Comparison of ENCODE assay signal across 8 cellular contexts in genomic region chr1:33338495-33339211, GRCh38. TPM values are rescaled to one million over a fixed set of nuclear protein-coding genes. Genes with fewer than 3 reads are reported as not detected.
DNase-seq lines count a peak whose midpoint lies in the region; ATAC-seq, FAIRE-seq and TF ChIP-seq lines count a peak whose summit lies in the region.

No MANE protein-coding gene starts in this region.

- H4K20me1 ChIP-seq in GM12878 (ENCODE audit: control insufficient read depth, insufficient read depth) (no peaks in the 10 kb centered on the region), hepatocyte (ENCODE audit: insufficient read depth, poor library complexity, severe bottlenecking) (peaks cover 84% of the 10 kb centered on the region)

- RAD21 ChIA-PET in GM12878 (lab: Charles Lee; ENCODE audit: unreplicated experiment), result interaction anchor here (1.5 to 1.9 kb wide), 2 partner anchors 11 to 43 kb away, joined by 5 to 7 read pairs; no protein-coding TSS in a partner anchor

- POLR2A ChIA-PET in GM12878 (lab: Charles Lee), result interaction anchor here (0.5 to 1.2 kb wide), 4 partner anchors 11 to 122 kb away, joined by 3 to 7 read pairs (median 4); no protein-coding TSS in a partner anchor

- TF ChIP-seq CTCF in GM12878 (IDR thresholded peaks at IDR 0.05 in 2 of 3, conservative IDR thresholded peaks at IDR 0.05 in 1 of 3; ENCODE audit: control insufficient read depth in 2 of 3, extremely low read depth in 1 of 3, insufficient read depth in 1 of 3, low read depth in 3 of 3, low read length in 3 of 3), result no peak
- TF ChIP-seq CTCF in hepatocyte (IDR thresholded peaks at IDR 0.05; ENCODE audit: poor library complexity), result no peak

- TF ChIP-seq POLR2A in GM12878 (IDR thresholded peaks at IDR 0.05; ENCODE audit: low read depth, low read length), result no peak

- TF ChIP-seq RAD21 in GM12878 (IDR thresholded peaks at IDR 0.05; ENCODE audit: insufficient read depth, low read depth, low read length), result no peak

- CTCF ChIA-PET in GM12878 (lab: Yijun Ruan, JAX), result interaction anchor here (0.6 to 2.8 kb wide), 4 partner anchors 24 to 201 kb away, joined by 3 to 24 read pairs (median 4); no protein-coding TSS in a partner anchor

- FAIRE-seq in GM12878 (lab: Jason Lieb, UNC) (no peak), small intestine (lab: Jason Lieb, UNC) (no peak)

- H3K4me1 ChIP-seq in HUES48 (ENCODE audit: control insufficient read depth, insufficient read depth, low read length) (peaks cover 59% of the 10 kb centered on the region), GM12878 (ENCODE audit: control insufficient read depth, insufficient read depth, low read length) (peaks cover 20% of the 10 kb centered on the region), hepatocyte (ENCODE audit: insufficient read depth) (peaks cover 82% of the 10 kb centered on the region), small intestine (ENCODE audit: control insufficient read depth in 2 of 2, insufficient read depth in 1 of 2, low read depth in 1 of 2, low read length in 1 of 2) (peaks cover 2 to 43% of the 10 kb centered on the region in 2 donors)

- H3K4me3 ChIP-seq in HUES48 (ENCODE audit: low read depth, low read length), result peak overlapping the region; percentile 27
- no peak overlapping the region for H3K4me3 ChIP-seq in GM12878
- no peak overlapping the region for H3K4me3 ChIP-seq in hepatocyte
- H3K4me3 ChIP-seq in small intestine (ENCODE audit: low read depth in 1 of 2, low read length in 2 of 2), result no peak overlapping the region

- TF ChIP-seq EP300 in GM12878 (IDR thresholded peaks at IDR 0.05; ENCODE audit: borderline replicate concordance in 1 of 2, control insufficient read depth in 1 of 2, low read depth in 2 of 2, low read length in 2 of 2), result no peak

- peaks cover 32% of the 10 kb centered on the region for H3K27me3 ChIP-seq in HUES48 (ENCODE audit: control insufficient read depth, insufficient read depth, low read length)
- H3K27me3 ChIP-seq in GM12878 (replicated peaks in 1 of 2; ENCODE audit: control insufficient read depth in 2 of 2, insufficient read depth in 2 of 2, low read length in 1 of 2), result no peaks in the 10 kb centered on the region
- H3K27me3 ChIP-seq in hepatocyte, result no peaks in the 10 kb centered on the region
- H3K27me3 ChIP-seq in small intestine (ENCODE audit: control insufficient read depth in 2 of 2, insufficient read depth in 2 of 2, low read length in 2 of 2), result no peaks in the 10 kb centered on the region

- H3K9ac ChIP-seq in HUES48 (ENCODE audit: low read depth, low read length) (0 out of 2 replicates have a peak overlapping the region, but pooled peaks have one; percentile 21), GM12878 (ENCODE audit: control insufficient read depth, insufficient read depth, low read length) (no peak overlapping the region)

- H3K9me2 ChIP-seq in hepatocyte (replicated peaks; ENCODE audit: insufficient read depth), result no peaks in the 10 kb centered on the region

- H3K36me3 ChIP-seq in HUES48 (ENCODE audit: control insufficient read depth, insufficient read depth, low read length) (no peaks in the 10 kb centered on the region), GM12878 (ENCODE audit: control insufficient read depth in 2 of 2, insufficient read depth in 2 of 2, low read length in 1 of 2) (peaks cover 2 to 15% of the 10 kb centered on the region in 2 experiments), hepatocyte (replicated peaks; ENCODE audit: insufficient read depth, low read depth) (no peaks in the 10 kb centered on the region), small intestine (ENCODE audit: control insufficient read depth in 2 of 2, insufficient read depth in 2 of 2, low read length in 2 of 2) (peaks cover 0 to 2% of the 10 kb centered on the region in 2 donors)

- 86% methylated on average over 13 of the region's 13 CpGs for WGBS in GM12878 (ENCODE audit: insufficient coverage, insufficient replicate concordance, low lambda C conversion rate, missing lambda C conversion rate)
- 24% methylated on average over 11 of the region's 13 CpGs for WGBS in hepatocyte (ENCODE audit: low lambda C conversion rate, missing lambda C conversion rate)
- WGBS in small intestine, 3 donors, result 17 to 36% (median 24%) methylated on average over 13 of the region's 13 CpGs

- no peak; the same call in 2 of the 3 replicates for ATAC-seq in GM12878
- ATAC-seq in GM21423 (IDR thresholded peaks at IDR 0.05; ENCODE audit: unreplicated experiment), result no peak
- no peak for ATAC-seq in HG02623 (IDR thresholded peaks at IDR 0.05; ENCODE audit: unreplicated experiment)

- in situ Hi-C loops in GM12878 (cut with MboI), result no loop called here

- SMC1A ChIA-PET in GM12878 (lab: Charles Lee; ENCODE audit: uncharacterized antibody, unreplicated experiment), result interaction anchor here (0.6 to 1.6 kb wide), 3 partner anchors 8 to 59 kb away, joined by 3 to 6 read pairs (median 3); no protein-coding TSS in a partner anchor

- DNase-seq in GM12878 (ENCODE audit: low read depth, low spot score) (no peak), hepatocyte (ENCODE audit: low spot score) (peak; percentile 71), small intestine (peak; percentile 54)
- no peak for DNase-seq in stimulated activated CD8-positive, alpha-beta memory T cell treated with anti-CD3 and anti-CD28 coated beads, Interleukin-4, amount 100 ng/mL, for 48 hours
- no peak for DNase-seq in activated CD8-positive, alpha-beta memory T cell treated with anti-CD3 and anti-CD28 coated beads, Interleukin-2, amount 50 U/mL, for 48 hours

- H2AFZ ChIP-seq in GM12878 (ENCODE audit: control insufficient read depth, low read depth, low read length) (no peak overlapping the region), hepatocyte (no peak overlapping the region)

- H3K9me3 ChIP-seq in HUES48 (ENCODE audit: control insufficient read depth, insufficient read depth, low read length), result no peaks in the 10 kb centered on the region
- no peaks in the 10 kb centered on the region for H3K9me3 ChIP-seq in GM12878 (replicated peaks; ENCODE audit: control insufficient read depth, insufficient read depth, low read length)
- H3K9me3 ChIP-seq in hepatocyte (ENCODE audit: low read depth), result no peaks in the 10 kb centered on the region
- H3K9me3 ChIP-seq in small intestine (ENCODE audit: control insufficient read depth, low read depth), result no peaks in the 10 kb centered on the region

- no TSS peak for BruUV-seq in GM12878 (replicated peaks; lab: Mats Ljungman, UMichigan)

- intact Hi-C loops in GM12878 (cut with micrococcal nuclease; ENCODE audit: unreplicated experiment), result no loop called here

- H3K27ac ChIP-seq in HUES48 (ENCODE audit: low read depth, low read length), result peak overlapping the region; percentile 86
- no peak overlapping the region for H3K27ac ChIP-seq in GM12878 (ENCODE audit: control insufficient read depth, insufficient read depth)
- H3K27ac ChIP-seq in hepatocyte, result peak overlapping the region; percentile 97
- peak overlapping the region; percentile 53 to 96 for H3K27ac ChIP-seq in small intestine (ENCODE audit: low read depth in 1 of 2, low read length in 1 of 2)

- peak overlapping the region; percentile 22; the same call in 1 of the 2 replicates for H3K4me2 ChIP-seq in GM12878 (ENCODE audit: control insufficient read depth, insufficient read depth)
- peak overlapping the region; percentile 70 for H3K4me2 ChIP-seq in hepatocyte

- H3K79me2 ChIP-seq in GM12878 (ENCODE audit: control insufficient read depth, insufficient read depth, low read length) (peaks cover 53% of the 10 kb centered on the region), hepatocyte (peaks cover 94% of the 10 kb centered on the region)

TF ChIP-seq in GM12878, 131 proteins besides CTCF, POLR2A, EP300 and RAD21 (continues in another document):
- TF ChIP-seq NRF1 (conservative IDR thresholded peaks at IDR 0.05; ENCODE audit: low read depth, low read length), result no peak
- TF ChIP-seq ZSCAN29 (IDR thresholded peaks at IDR 0.05), result no peak
- TF ChIP-seq HSF1 (IDR thresholded peaks at IDR 0.05; ENCODE audit: low read depth, low read length), result no peak

RNA-seq across cellular contexts. Expression of gene A3GALT2, which starts 17.8 kb away (rescaled TPM):
- total RNA-seq in GM12878 (2013; cell fraction: nucleolus; rRNA removed), result not detected in 2 replicates
- not detected in 2 replicates for total RNA-seq in GM12878 (2014; rRNA removed)
- total RNA-seq in GM12878 (2014; rRNA removed; fragmentation: Illumina TruSeq; extraction: Trizol), result not detected in 2 replicates
- not detected in 2 replicates for total RNA-seq in GM12878 (2021)
- polyA plus RNA-seq in GM12878 (2011; ENCODE audit: low read depth), result not detected
- not detected in 2 replicates for polyA plus RNA-seq in GM12878 (2011; rRNA removed)
- not detected in 2 replicates for polyA plus RNA-seq in GM12878 (2011; cell fraction: cytosol; rRNA removed)
- polyA plus RNA-seq in GM12878 (2011; cell fraction: nucleus; rRNA removed), result not detected in 2 replicates
- polyA plus RNA-seq in GM12878 (2012), result not detected in 2 replicates
- polyA plus RNA-seq in GM12878 (2014; fragmentation: Illumina TruSeq; extraction: Trizol), result not detected in 2 replicates
- polyA plus RNA-seq in GM12878 (2014; fragmentation: Nextera tagmentation; extraction: Ambion mirVana), result not detected
- polyA plus RNA-seq in GM12878 (2014; rRNA removed), result not detected in 2 replicates
- not detected for polyA plus RNA-seq in GM12878 (2016; fragmentation: Nextera tagmentation; extraction: Ambion mirVana)
- polyA minus RNA-seq in GM12878 (2011; rRNA and poly(A)+ RNA removed), result not detected in 2 replicates
- polyA minus RNA-seq in GM12878 (2011; cell fraction: cytosol; rRNA and poly(A)+ RNA removed), result not detected in 2 replicates
- not detected in 2 replicates for polyA minus RNA-seq in GM12878 (2011; cell fraction: nucleus; rRNA and poly(A)+ RNA removed)
- not detected in 2 replicates for total RNA-seq in hepatocyte
- not detected in 2 replicates for polyA plus RNA-seq in hepatocyte
- not detected for polyA plus RNA-seq in small intestine

Comparison
In these comparisons a context has a peak if more than half of its experiments do, and no peak if none do; other contexts are left out.
1. DNase-seq: peak in hepatocyte (single experiment) and small intestine (single experiment); none in GM12878 (single experiment), stimulated activated CD8-positive, alpha-beta memory T cell treated with anti-CD3 and anti-CD28 coated beads, Interleukin-4, amount 100 ng/mL, for 48 hours (single experiment) and activated CD8-positive, alpha-beta memory T cell treated with anti-CD3 and anti-CD28 coated beads, Interleukin-2, amount 50 U/mL, for 48 hours (single experiment).